8 cellular contexts compared by ENCODE assay signal in the genomic region with DNA sequence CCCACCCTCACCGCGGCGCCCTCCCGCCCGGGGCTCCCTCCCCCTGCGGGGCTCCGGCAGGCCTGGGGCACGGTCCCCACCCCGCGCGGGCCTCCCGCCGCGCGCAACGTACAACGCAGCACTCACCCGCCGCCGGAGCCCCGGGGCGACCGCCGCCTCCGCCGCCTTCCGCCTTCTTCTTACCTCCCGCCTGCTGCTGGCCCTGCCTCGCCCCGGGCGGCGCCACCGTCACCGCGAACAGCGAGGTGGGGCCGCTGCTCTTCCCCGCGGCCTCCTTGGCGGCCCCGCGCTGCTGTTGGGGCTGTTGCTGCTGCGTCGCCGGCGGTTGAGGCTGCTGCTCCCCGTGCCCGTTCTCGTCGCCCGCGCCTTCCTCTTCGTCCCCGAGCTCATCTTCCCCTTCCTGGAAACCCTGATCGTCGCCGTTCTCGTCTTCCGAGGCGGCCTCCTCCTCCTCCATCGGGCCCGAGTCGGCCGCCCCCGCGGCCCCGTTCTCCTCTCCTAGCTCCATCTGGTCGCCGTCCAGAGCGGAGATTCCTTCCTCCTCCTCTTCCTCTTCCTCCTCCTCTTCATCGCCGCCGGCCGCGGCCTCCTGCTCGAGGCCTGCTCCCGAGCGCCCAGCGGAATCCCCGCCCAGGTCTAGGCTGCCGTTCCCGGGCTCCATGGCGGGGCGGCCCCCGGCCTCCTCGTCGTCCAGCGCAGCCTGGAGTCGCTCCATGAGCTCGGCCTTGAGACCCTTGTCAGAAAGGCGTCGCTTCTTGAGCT. TPM values are rescaled to one million over a fixed set of nuclear protein-coding genes. Genes with fewer than 3 reads are reported as not detected.
A peak's percentile ranks its signal among the peaks of the same experiment; 100 is the strongest.
DNase-seq lines count a peak whose midpoint lies in the region; ATAC-seq, FAIRE-seq and TF ChIP-seq lines count a peak whose summit lies in the region.

No MANE protein-coding gene starts in this region.

- intact Hi-C loops in Panc1 (cut with micrococcal nuclease; ENCODE audit: unreplicated experiment) = loop anchor here (2.0 kb wide), 2 partner anchors 101 to 179 kb away; no protein-coding TSS in a partner anchor

- TF ChIP-seq CTCF in GM06990 (IDR thresholded peaks at IDR 0.05; ENCODE audit: insufficient read depth, low read length, poor library complexity, severe bottlenecking) (no peak), HFFc6 (IDR thresholded peaks at IDR 0.05) (no peak), Panc1 (IDR thresholded peaks at IDR 0.05) (no peak), GM13977 (IDR thresholded peaks at IDR 0.05; ENCODE audit: extremely low read depth, insufficient read depth, missing control alignments) (no peak)

- no peaks in the 10 kb centered on the region for H3K9me3 ChIP-seq in Panc1 (ENCODE audit: control insufficient read depth, insufficient read depth, low read depth, low read length)

- in situ Hi-C loops in Panc1 (cut with HindIII; ENCODE audit: low pct_unique_long_range_greater_than_20kb, low sequenced_read_pairs) = no loop called here
- in situ Hi-C loops in GM13977 (cut with MboI; ENCODE audit: low pct_unique_long_range_greater_than_20kb, low sequenced_read_pairs, unreplicated experiment) = loop anchor here (25.0 kb wide), 1 partner anchor 174 kb away; no protein-coding TSS in a partner anchor

- H3K4me1 ChIP-seq in Panc1 (ENCODE audit: control insufficient read depth, insufficient read depth, low read length) = peaks cover 42% of the 10 kb centered on the region

- BruUV-seq in Panc1 (replicated peaks; lab: Mats Ljungman, UMichigan) = TSS peak; percentile 84

- POLR2A ChIA-PET in Panc1 (lab: Charles Lee) = interaction anchor here (0.6 to 1.3 kb wide), 3 partner anchors 19 to 115 kb away, joined by 4 to 7 read pairs (median 6); partner anchors contain the start of gene COX20

- peaks cover 8% of the 10 kb centered on the region for H3K27me3 Mint-ChIP-seq in HFFc6 (ENCODE audit: insufficient read depth)

- no peak for FAIRE-seq in HTR-8/SVneo (lab: Jason Lieb, UNC)

- DNase-seq in GM06990 (ENCODE audit: extremely low read depth, insufficient read length) (no peak), HFFc6 (no peak), Panc1 (ENCODE audit: low read depth, low spot score) (no peak), caudate nucleus (lab: John Stamatoyannopoulos, UW) (peak in 26 of 61 donors; percentile 17 to 67 (median 45)), mesenteric fat pad (ENCODE audit: low spot score) (peak; percentile 90), GM13977 (ENCODE audit: low spot score) (no peak), HTR-8/SVneo (ENCODE audit: insufficient read length, low spot score) (no peak)
- DNase-seq in stimulated activated CD8-positive, alpha-beta memory T cell treated with anti-CD3 and anti-CD28 coated beads, Interleukin-7, amount 100 ng/mL, for 24 hours (ENCODE audit: low read depth) = peak; percentile 4

- H3K36me3 Mint-ChIP-seq in HFFc6 (ENCODE audit: low read depth) = peaks cover 37% of the 10 kb centered on the region

- H3K9me3 Mint-ChIP-seq in HFFc6 = no peaks in the 10 kb centered on the region

- peak; percentile 1 for ATAC-seq in Panc1

- H3K4me1 Mint-ChIP-seq in HFFc6 (ENCODE audit: low read depth) = peaks cover 42% of the 10 kb centered on the region

- no peaks in the 10 kb centered on the region for H3K27me3 ChIP-seq in GM06990 (replicated peaks; ENCODE audit: control insufficient read depth, insufficient read depth, low read length)
- H3K27me3 ChIP-seq in Panc1 (ENCODE audit: control insufficient read depth, insufficient read depth, low read length) = no peaks in the 10 kb centered on the region

- peak overlapping the region; percentile 80 for H3K27ac ChIP-seq in Panc1 (ENCODE audit: low read length)
- peak overlapping the region; percentile 97 for H3K27ac ChIP-seq in caudate nucleus (ENCODE audit: low read depth, low read length)

- peak overlapping the region; percentile 99 for H3K4me3 ChIP-seq in GM06990 (replicated peaks; ENCODE audit: low read depth, low read length)
- peak overlapping the region; percentile 77 to 88 for H3K4me3 ChIP-seq in Panc1 (ENCODE audit: low read depth in 2 of 2, low read length in 2 of 2)

- peak overlapping the region; percentile 98 for H3K4me3 Mint-ChIP-seq in HFFc6

- CTCF ChIA-PET in Panc1 (lab: Charles Lee) = interaction anchor here (0.6 kb wide), 1 partner anchor 108 kb away, joined by 8 read pairs; no protein-coding TSS in a partner anchor

- H3K27ac Mint-ChIP-seq in HFFc6 = peak overlapping the region; percentile 94

- H3K36me3 ChIP-seq in GM06990 (ENCODE audit: control insufficient read depth, insufficient read depth, low read length) (peaks cover 9% of the 10 kb centered on the region), Panc1 (ENCODE audit: control insufficient read depth, insufficient read depth, low read length) (peaks cover 37% of the 10 kb centered on the region)

RNA-seq across cellular contexts. Expression of gene HNRNPU, which starts 0.7 kb away (rescaled TPM):
- total RNA-seq in HFFc6 (2021; fragmentation: NEBNext Ultra II Directional; extraction: Animal tissue kit (Norgen Biotek cat#: 25700)) = 100 to 1,000 TPM; 266 to 344 (median 322) TPM
- total RNA-seq in Panc1 (2021; ENCODE audit: unreplicated experiment) (361 TPM), mesenteric fat pad (284 TPM)
- 321 TPM for polyA plus RNA-seq in Panc1 (2012; ENCODE audit: insufficient read length)

RNA-seq across cellular contexts. Expression of gene COX20, which starts 28.2 kb away (rescaled TPM):
- total RNA-seq in HFFc6 (2021; fragmentation: NEBNext Ultra II Directional; extraction: Animal tissue kit (Norgen Biotek cat#: 25700)) = 10 to 100 TPM; 42.6 to 70.8 (median 58.9) TPM
- total RNA-seq in Panc1 (2021; ENCODE audit: unreplicated experiment) = 55.0 TPM
- 47.0 TPM for polyA plus RNA-seq in Panc1 (2012; ENCODE audit: insufficient read length)
- 20.8 TPM for total RNA-seq in mesenteric fat pad

Comparison
In these comparisons a context has a peak if more than half of its experiments do, and no peak if none do; other contexts are left out.
1. DNase-seq: peak in mesenteric fat pad (single experiment) and stimulated activated CD8-positive, alpha-beta memory T cell treated with anti-CD3 and anti-CD28 coated beads, Interleukin-7, amount 100 ng/mL, for 24 hours (single experiment); none in GM06990 (single experiment), HFFc6 (single experiment), Panc1 (single experiment), GM13977 (single experiment) and HTR-8/SVneo (single experiment).